ENCODE assay signal across 8 cellular contexts in the genomic region with DNA sequence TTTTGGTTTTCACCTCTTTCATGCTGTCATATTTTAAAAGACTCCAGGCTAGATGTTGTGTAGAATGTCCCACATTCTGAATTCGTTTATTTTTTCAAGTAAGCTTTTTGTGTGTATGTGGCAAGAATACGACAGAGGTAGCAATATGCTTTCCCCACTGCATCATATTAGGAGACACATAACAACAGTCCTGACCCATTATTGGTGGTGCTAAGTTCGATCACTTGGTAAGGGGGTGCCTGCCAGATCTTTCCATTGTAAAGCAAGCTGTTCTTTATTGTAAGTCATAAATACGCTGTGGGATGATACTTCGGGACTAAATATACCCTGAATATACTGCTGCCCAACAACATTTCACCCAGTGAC. TPM values are rescaled to one million over a fixed set of nuclear protein-coding genes. Genes with fewer than 3 reads are reported as not detected.
DNase-seq lines count a peak whose midpoint lies in the region; ATAC-seq and TF ChIP-seq lines count a peak whose summit lies in the region.

No MANE protein-coding gene starts in this region.

- BruUV-seq in Caco-2 (replicated peaks; lab: Mats Ljungman, UMichigan) = TSS peak; percentile 95

- H3K4me1 ChIP-seq in Caco-2 = peaks cover 22% of the 10 kb centered on the region

- H3K4me3 Mint-ChIP-seq in Caco-2 (ENCODE audit: unreplicated experiment) = peak overlapping the region; percentile 82
- peak overlapping the region; percentile 99 for H3K4me3 Mint-ChIP-seq in mesothelial cell of epicardium

- no peaks in the 10 kb centered on the region for H3K36me3 ChIP-seq in Caco-2 (ENCODE audit: control insufficient read depth, insufficient read depth, low read length)

- peak; percentile 4 for ATAC-seq in HG03354 (IDR thresholded peaks at IDR 0.05; ENCODE audit: poor library complexity, severe bottlenecking, unreplicated experiment)
- ATAC-seq in HG02763 (IDR thresholded peaks at IDR 0.05; ENCODE audit: unreplicated experiment) = no peak
- no peak for ATAC-seq in GM19467 (IDR thresholded peaks at IDR 0.05; ENCODE audit: unreplicated experiment)

- CTCF ChIA-PET in Caco-2 (lab: Charles Lee) = interaction anchor here (0.6 to 3.3 kb wide), 17 partner anchors 8 to 1837 kb away, joined by 3 to 27 read pairs (median 5); no protein-coding TSS in a partner anchor

- no peaks in the 10 kb centered on the region for H3K27me3 Mint-ChIP-seq in Caco-2 (ENCODE audit: insufficient read depth, unreplicated experiment)
- H3K27me3 Mint-ChIP-seq in mesothelial cell of epicardium (ENCODE audit: low read depth) = no peaks in the 10 kb centered on the region

- POLR2A ChIA-PET in Caco-2 (lab: Charles Lee) = interaction anchor here (0.6 to 3.5 kb wide), 37 partner anchors 8 to 1702 kb away, joined by 3 to 81 read pairs (median 4); a partner anchor contains a TSS

- H3K4me1 Mint-ChIP-seq in Caco-2 (ENCODE audit: low read depth, unreplicated experiment) (peaks cover 29% of the 10 kb centered on the region), mesothelial cell of epicardium (peaks cover 35% of the 10 kb centered on the region)

- no peaks in the 10 kb centered on the region for H3K9me3 ChIP-seq in Caco-2

- DNase-seq in Caco-2 (no peak), cardiac fibroblast (ENCODE audit: low read depth in 2 of 2) (peak in 1 of 2 donors; percentile 13), mesothelial cell of epicardium (ENCODE audit: low spot score in 2 of 2, unreplicated experiment in 2 of 2) (no peak), dedifferentiated amniotic fluid mesenchymal stem cell (ENCODE audit: extremely low spot score) (no peak), NCI-H2196 (lab: John Stamatoyannopoulos, UW; ENCODE audit: unreplicated experiment) (no peak)

- no peaks in the 10 kb centered on the region for H3K27me3 ChIP-seq in Caco-2 (replicated peaks; ENCODE audit: control insufficient read depth, insufficient read depth, low read length)

- intact Hi-C loops in Caco-2 (cut with micrococcal nuclease; ENCODE audit: unreplicated experiment) = loop anchor here (1.0 to 10.0 kb wide), 7 partner anchors 8 to 304 kb away; no protein-coding TSS in a partner anchor

- H3K4me3 ChIP-seq in Caco-2 (ENCODE audit: low read depth, low read length) (peak overlapping the region; percentile 98), cardiac fibroblast (replicated peaks in 1 of 2; ENCODE audit: low read depth in 2 of 2, low read length in 2 of 2) (peak overlapping the region; percentile 90 to 93)

- TF ChIP-seq CTCF in Caco-2 (IDR thresholded peaks at IDR 0.05; ENCODE audit: insufficient read depth in 1 of 2, low read depth in 1 of 2, low read length in 1 of 2, severe bottlenecking in 1 of 2, unreplicated experiment in 1 of 2) (no peak), cardiac fibroblast (IDR thresholded peaks at IDR 0.05; ENCODE audit: low read depth, low read length) (no peak), mesothelial cell of epicardium (IDR thresholded peaks at IDR 0.05; ENCODE audit: unreplicated experiment) (no peak)

- H3K36me3 Mint-ChIP-seq in Caco-2 (ENCODE audit: insufficient read depth, unreplicated experiment) = peaks cover 23% of the 10 kb centered on the region
- no peaks in the 10 kb centered on the region for H3K36me3 Mint-ChIP-seq in mesothelial cell of epicardium

- H3K27ac Mint-ChIP-seq in Caco-2 (ENCODE audit: unreplicated experiment) = peak overlapping the region; percentile 92
- peak overlapping the region; percentile 99 for H3K27ac Mint-ChIP-seq in mesothelial cell of epicardium

- H3K9me3 Mint-ChIP-seq in Caco-2 (ENCODE audit: unreplicated experiment) (no peaks in the 10 kb centered on the region), mesothelial cell of epicardium (peaks cover 2% of the 10 kb centered on the region)

RNA-seq across cellular contexts. Expression of a gene that starts 0.6 kb away (rescaled TPM):
- 96.7 and 97.3 TPM in 2 replicates for total RNA-seq in Caco-2 (2022)
- 45.9 to 49.8 TPM (median 47.1 TPM) in 3 replicates for total RNA-seq in mesothelial cell of epicardium
